Comparison of ENCODE assay signal across 19 cellular contexts in the genomic region with DNA sequence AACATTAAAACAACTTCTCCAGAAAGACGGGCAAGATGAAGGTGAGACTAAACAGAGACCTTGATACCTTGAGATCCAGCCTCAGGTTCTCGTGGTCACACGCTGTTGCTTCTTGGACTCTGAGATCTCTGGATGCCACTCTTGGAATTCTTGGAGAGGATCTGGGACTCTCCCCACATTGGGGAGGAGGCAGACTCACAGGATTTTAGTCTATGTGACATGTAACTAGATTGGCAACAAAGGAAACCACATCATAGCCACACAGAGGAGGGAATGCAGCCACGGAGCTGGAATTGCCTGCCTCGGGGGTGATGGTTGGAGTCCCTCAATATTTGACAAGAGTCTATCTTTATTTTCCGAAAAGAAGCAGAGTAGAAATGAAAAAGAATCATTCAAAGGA.
A peak's percentile ranks its signal among the peaks of the same experiment; 100 is the strongest.
DNase-seq lines count a peak whose midpoint lies in the region; ATAC-seq and TF ChIP-seq lines count a peak whose summit lies in the region.
"Had no signal": no experiment of that assay in that cellular context is flagged by ENCODE, and none has a peak within 500 bp of the region (broad histone marks: within the 10 kb centered on the region; RNA-seq: fewer than 3 reads in every experiment).

No MANE protein-coding gene starts in this region.

- H3K4me3 ChIP-seq in heart left ventricle (peak overlapping the region in 3 of 12 donors; percentile 7 to 37 (median 27)), heart right ventricle (no peak overlapping the region), trophoblast cell (ENCODE audit: low read depth, low read length) (no peak overlapping the region), foreskin fibroblast (ENCODE audit: low read depth in 1 of 2, low read length in 2 of 2) (no peak overlapping the region)
- H3K4me3 ChIP-seq in CD8-positive, alpha-beta T cell (ENCODE audit: low read depth, low read length) = no peak overlapping the region
- H3K4me3 ChIP-seq: Peyer's patch had no signal

- no peak overlapping the region for H2AFZ ChIP-seq in trophoblast cell (ENCODE audit: insufficient read depth, low read length, poor library complexity)
- H2AFZ ChIP-seq: parathyroid adenoma had no signal

- H2BK120ac ChIP-seq in trophoblast cell (ENCODE audit: insufficient read depth, low read length, poor library complexity) = peak overlapping the region; percentile 96

- peak overlapping the region; percentile 73 for H3K18ac ChIP-seq in trophoblast cell (ENCODE audit: low read length)

- intact Hi-C loops in heart left ventricle (cut with DNase I) = loop anchor here in 6 of 10 donors (2.0 to 10.0 kb wide), 6 partner anchors 69 to 751 kb away; partner anchors contain the start of gene IGFBP5 (in 2 of the 6)
- intact Hi-C loops in Right ventricle myocardium inferior (cut with DNase I) = loop anchor here (5.0 to 10.0 kb wide), 2 partner anchors 77 to 161 kb away; partner anchors contain the start of gene IGFBP5
- intact Hi-C loops in heart right ventricle (cut with DNase I) = loop anchor here in 3 of 10 donors (5.0 to 10.0 kb wide), 3 partner anchors 72 to 79 kb away; partner anchors contain the start of gene IGFBP5 (in 2 of the 3)
- intact Hi-C loops in CD8-positive, alpha-beta T cell (cut with DNase I, micrococcal nuclease) = no loop called here

- no peak overlapping the region for H3K27ac Mint-ChIP-seq in CD8-positive, alpha-beta T cell
- H3K27ac Mint-ChIP-seq: activated naive CD4-positive, alpha-beta T cell treated with anti-CD3 and anti-CD28 coated beads, Interleukin-2, amount 50 U/mL, for 72 hours; activated T-cell treated with anti-CD3 and anti-CD28 coated beads, Interleukin-2, amount 50 U/mL, for 24 hours; stimulated activated effector memory CD8-positive, alpha-beta T cell treated with anti-CD3 and anti-CD28 coated beads, Interleukin-12 subunit alpha, Interleukin-12 subunit beta, amount 100 ng/mL, for 72 hours; type B pancreatic cell had no signal

- no peaks in the 10 kb centered on the region for H3K4me1 Mint-ChIP-seq in CD8-positive, alpha-beta T cell (ENCODE audit: low read depth)
- H3K4me1 Mint-ChIP-seq: stimulated activated effector memory CD8-positive, alpha-beta T cell treated with anti-CD3 and anti-CD28 coated beads, Interleukin-12 subunit alpha, Interleukin-12 subunit beta, amount 100 ng/mL, for 72 hours had no signal

- peak overlapping the region; percentile 93 for H2BK5ac ChIP-seq in trophoblast cell (ENCODE audit: low read depth, low read length, poor library complexity)

- no peak for TF ChIP-seq CTCF in heart left ventricle (IDR thresholded peaks at IDR 0.05)
- TF ChIP-seq CTCF in heart right ventricle (IDR thresholded peaks at IDR 0.05) = no peak
- TF ChIP-seq CTCF in foreskin fibroblast (IDR thresholded peaks at IDR 0.05; ENCODE audit: low read depth, low read length) = no peak
- no peak for TF ChIP-seq CTCF in CD8-positive, alpha-beta T cell (IDR thresholded peaks at IDR 0.05)

- no peaks in the 10 kb centered on the region for H3K36me3 Mint-ChIP-seq in CD8-positive, alpha-beta T cell
- H3K36me3 Mint-ChIP-seq: activated naive CD4-positive, alpha-beta T cell treated with anti-CD3 and anti-CD28 coated beads, Interleukin-2, amount 50 U/mL, for 72 hours; stimulated activated effector memory CD8-positive, alpha-beta T cell treated with anti-CD3 and anti-CD28 coated beads, Interleukin-12 subunit alpha, Interleukin-12 subunit beta, amount 100 ng/mL, for 72 hours; type B pancreatic cell had no signal

- H4K12ac ChIP-seq in trophoblast cell (ENCODE audit: low read depth, low read length) = no peak overlapping the region

- H3K9ac ChIP-seq in trophoblast cell (ENCODE audit: low read length) = no peak overlapping the region
- H3K9ac ChIP-seq: parathyroid adenoma had no signal

- H3K79me1 ChIP-seq in trophoblast cell (ENCODE audit: low read length) = peaks cover 37% of the 10 kb centered on the region

- H3K36me3 ChIP-seq in heart left ventricle (no peaks in the 10 kb centered on the region), heart right ventricle (no peaks in the 10 kb centered on the region), trophoblast cell (ENCODE audit: control insufficient read depth in 1 of 2, insufficient read depth in 2 of 2, low read length in 2 of 2) (no peaks in the 10 kb centered on the region)
- no peaks in the 10 kb centered on the region for H3K36me3 ChIP-seq in CD8-positive, alpha-beta T cell (ENCODE audit: insufficient read depth, low read length)
- H3K36me3 ChIP-seq: Peyer's patch had no signal

- H4K8ac ChIP-seq in trophoblast cell (ENCODE audit: low read depth, low read length) = peak overlapping the region; percentile 72

- POLR2A ChIA-PET in CD8-positive, alpha-beta T cell (lab: Charles Lee) = no interaction called here

- H4K91ac ChIP-seq in trophoblast cell (ENCODE audit: low read depth, low read length) = peak overlapping the region; percentile 98

- H3K23ac ChIP-seq in trophoblast cell (ENCODE audit: low read length) = no peak overlapping the region

- H3K79me2 ChIP-seq in trophoblast cell (ENCODE audit: control insufficient read depth, insufficient read depth, low read length, poor library complexity) = peaks cover 4% of the 10 kb centered on the region
- H3K79me2 ChIP-seq: parathyroid adenoma had no signal

- no peak for TF ChIP-seq POLR2A in heart left ventricle (IDR thresholded peaks at IDR 0.05)

- H2BK12ac ChIP-seq in trophoblast cell (ENCODE audit: low read length) = peak overlapping the region; percentile 92

- CTCF ChIA-PET in CD8-positive, alpha-beta T cell (lab: Charles Lee) = no interaction called here

- peak overlapping the region; percentile 60 to 92 (median 84) for H3K27ac ChIP-seq in heart left ventricle
- peak overlapping the region; percentile 17 to 93 (median 82) for H3K27ac ChIP-seq in heart right ventricle
- peak overlapping the region; percentile 99 for H3K27ac ChIP-seq in trophoblast cell (ENCODE audit: low read depth, low read length)
- H3K27ac ChIP-seq in CD8-positive, alpha-beta T cell (ENCODE audit: low read depth, low read length) = no peak overlapping the region
- H3K27ac ChIP-seq: parathyroid adenoma had no signal

- no peak overlapping the region for H3K4ac ChIP-seq in trophoblast cell (ENCODE audit: low read depth, low read length)

- H2AK5ac ChIP-seq in trophoblast cell (ENCODE audit: low read length) = no peak overlapping the region

- no peaks in the 10 kb centered on the region for H3K27me3 ChIP-seq in heart left ventricle
- no peaks in the 10 kb centered on the region for H3K27me3 ChIP-seq in heart right ventricle
- no peaks in the 10 kb centered on the region for H3K27me3 ChIP-seq in trophoblast cell (ENCODE audit: insufficient read depth, low read length)
- H3K27me3 ChIP-seq in CD8-positive, alpha-beta T cell (ENCODE audit: insufficient read depth, low read length) = no peaks in the 10 kb centered on the region
- H3K27me3 ChIP-seq: Peyer's patch had no signal

- H3K4me3 Mint-ChIP-seq in CD8-positive, alpha-beta T cell = no peak overlapping the region
- H3K4me3 Mint-ChIP-seq: activated T-cell treated with anti-CD3 and anti-CD28 coated beads, Interleukin-2, amount 50 U/mL, for 24 hours; stimulated activated effector memory CD8-positive, alpha-beta T cell treated with anti-CD3 and anti-CD28 coated beads, Interleukin-12 subunit alpha, Interleukin-12 subunit beta, amount 100 ng/mL, for 72 hours; type B pancreatic cell had no signal

- H3K4me1 ChIP-seq in heart left ventricle (peaks cover 6 to 40% (median 24%) of the 10 kb centered on the region in 12 donors), heart right ventricle (peaks cover 16 to 42% (median 24%) of the 10 kb centered on the region in 9 donors), trophoblast cell (ENCODE audit: control insufficient read depth in 1 of 2, insufficient read depth in 2 of 2, low read length in 2 of 2) (peaks cover 21 to 32% of the 10 kb centered on the region in 2 experiments)
- H3K4me1 ChIP-seq in CD8-positive, alpha-beta T cell (ENCODE audit: insufficient read depth, low read length) = no peaks in the 10 kb centered on the region
- H3K4me1 ChIP-seq: parathyroid adenoma had no signal

- H3K27me3 Mint-ChIP-seq in CD8-positive, alpha-beta T cell (ENCODE audit: low read depth) = peaks cover 4% of the 10 kb centered on the region
- H3K27me3 Mint-ChIP-seq: type B pancreatic cell had no signal

- peaks cover 0 to 10% (median 0%) of the 10 kb centered on the region in 12 donors for H3K9me3 ChIP-seq in heart left ventricle
- H3K9me3 ChIP-seq in heart right ventricle = peaks cover 0 to 10% (median 0%) of the 10 kb centered on the region in 11 donors
- no peaks in the 10 kb centered on the region for H3K9me3 ChIP-seq in trophoblast cell (ENCODE audit: insufficient read depth, low read depth, low read length)
- no peaks in the 10 kb centered on the region for H3K9me3 ChIP-seq in CD8-positive, alpha-beta T cell (ENCODE audit: low read length)
- H3K9me3 ChIP-seq: Peyer's patch had no signal

- peak in 1 of 4 donors; percentile 1 for ATAC-seq in heart left ventricle
- no peak for ATAC-seq in Right ventricle myocardium inferior
- ATAC-seq in heart right ventricle = peak in 5 of 8 donors; percentile 1 to 23 (median 5)
- ATAC-seq in GM19467 (IDR thresholded peaks at IDR 0.05; ENCODE audit: unreplicated experiment) = no peak
- no peak for ATAC-seq in HG03354 (IDR thresholded peaks at IDR 0.05; ENCODE audit: poor library complexity, severe bottlenecking, unreplicated experiment)
- no peak for ATAC-seq in CD8-positive, alpha-beta T cell
- ATAC-seq: activated naive CD4-positive, alpha-beta T cell treated with anti-CD3 and anti-CD28 coated beads, Interleukin-2, amount 50 U/mL, for 72 hours; stimulated activated effector memory CD8-positive, alpha-beta T cell treated with anti-CD3 and anti-CD28 coated beads, Interleukin-12 subunit alpha, Interleukin-12 subunit beta, amount 100 ng/mL, for 72 hours had no signal

- H3K14ac ChIP-seq in trophoblast cell (ENCODE audit: low read length) = peak overlapping the region; percentile 88

- no peaks in the 10 kb centered on the region for H3K9me3 Mint-ChIP-seq in CD8-positive, alpha-beta T cell
- H3K9me3 Mint-ChIP-seq: activated T-cell treated with anti-CD3 and anti-CD28 coated beads, Interleukin-2, amount 50 U/mL, for 24 hours had no signal

- WGBS in heart left ventricle, 4 donors = 55 to 64% (median 58%) methylated on average over 6 of the region's 6 CpGs
- WGBS in heart right ventricle, 2 donors = 59 to 69% methylated on average over 6 of the region's 6 CpGs
- no CpG with 5 or more reads among the region's 6 CpGs for WGBS in trophoblast cell (ENCODE audit: extremely low coverage, insufficient coverage, insufficient read length)

- peak overlapping the region; percentile 12 for H3K4me2 ChIP-seq in trophoblast cell (ENCODE audit: low read length)

- no peak for DNase-seq in heart left ventricle
- no peak for DNase-seq in Right ventricle myocardium inferior (ENCODE audit: missing footprints)
- DNase-seq in heart right ventricle = no peak
- DNase-seq in trophoblast cell = no peak
- no peak for DNase-seq in foreskin fibroblast
- no peak for DNase-seq in CD8-positive, alpha-beta T cell
- DNase-seq: activated CD4-positive, alpha-beta T cell treated with anti-CD3 and anti-CD28 coated beads, Interleukin-2, amount 50 U/mL, for 48 hours; activated T-cell treated with anti-CD3 and anti-CD28 coated beads, Interleukin-2, amount 50 U/mL, for 24 hours; central memory CD4-positive, alpha-beta T cell; DND-41; effector memory CD4-positive, alpha-beta T cell; NCI-H1436 treated with DMSO at 0.1 percent for 48 hours; Peyer's patch had no signal

Comparison
In these comparisons a context has a peak if more than half of its experiments do, and no peak if none do; other contexts are left out.
1. ATAC-seq: peak in heart right ventricle (5 of 8); none in Right ventricle myocardium inferior (single experiment), GM19467 (single experiment), HG03354 (single experiment) and CD8-positive, alpha-beta T cell (single experiment).
2. intact Hi-C loops: an anchor here in heart left ventricle (2.0 to 10.0 kb wide) and Right ventricle myocardium inferior (5.0 to 10.0 kb wide); none called in CD8-positive, alpha-beta T cell.